Comparison of ENCODE assay signal across 11 cellular contexts in genomic region chr4:42331914-42332368, GRCh38.
DNase-seq lines count a peak whose midpoint lies in the region; ATAC-seq and TF ChIP-seq lines count a peak whose summit lies in the region.
"Had no signal": no experiment of that assay in that cellular context is flagged by ENCODE, and none has a peak within 500 bp of the region (broad histone marks: within the 10 kb centered on the region; RNA-seq: fewer than 3 reads in every experiment).

No MANE protein-coding gene starts in this region.

- no peaks in the 10 kb centered on the region for H3K9me3 Mint-ChIP-seq in activated T-cell treated with anti-CD3 and anti-CD28 coated beads, Interleukin-2, amount 50 U/mL, for 4 hours
- H3K9me3 Mint-ChIP-seq: H9; stimulated activated naive CD8-positive, alpha-beta T cell treated with anti-CD3 and anti-CD28 coated beads, Interleukin-15, Interleukin-2, amounts not matched to agents 100 ng/mL and 50 ng/mL, for 24 hours had no signal

- no peak overlapping the region for H3K4me3 Mint-ChIP-seq in activated T-cell treated with anti-CD3 and anti-CD28 coated beads, Interleukin-2, amount 50 U/mL, for 4 hours
- H3K4me3 Mint-ChIP-seq: brain; H9; stimulated activated naive CD8-positive, alpha-beta T cell treated with anti-CD3 and anti-CD28 coated beads, Interleukin-15, Interleukin-2, amounts not matched to agents 100 ng/mL and 50 ng/mL, for 24 hours had no signal

- peak overlapping the region; percentile 31 for H2AFZ ChIP-seq in ACC112 (ENCODE audit: low read length, unreplicated experiment)

- no peaks in the 10 kb centered on the region for H3K27me3 ChIP-seq in ACC112 (ENCODE audit: insufficient read depth, low read length)
- no peaks in the 10 kb centered on the region for H3K27me3 ChIP-seq in left ventricle myocardium inferior (ENCODE audit: low read depth)

- H3K36me3 Mint-ChIP-seq in activated T-cell treated with anti-CD3 and anti-CD28 coated beads, Interleukin-2, amount 50 U/mL, for 4 hours (ENCODE audit: insufficient read depth), result no peaks in the 10 kb centered on the region
- H3K36me3 Mint-ChIP-seq: brain had no signal

- no peaks in the 10 kb centered on the region for H3K79me2 ChIP-seq in ACC112 (ENCODE audit: control insufficient read depth, insufficient read depth, low read length, unreplicated experiment)

- peak; percentile 74 for ATAC-seq in GM21390 (IDR thresholded peaks at IDR 0.05; ENCODE audit: unreplicated experiment)
- ATAC-seq in activated T-cell treated with anti-CD3 and anti-CD28 coated beads, Interleukin-2, amount 50 U/mL, for 4 hours, result no peak

- H3K27me3 Mint-ChIP-seq in activated T-cell treated with anti-CD3 and anti-CD28 coated beads, Interleukin-2, amount 50 U/mL, for 4 hours (ENCODE audit: low read depth), result peaks cover 2% of the 10 kb centered on the region
- H3K27me3 Mint-ChIP-seq: brain had no signal

- intact Hi-C loops in left ventricle myocardium inferior (cut with micrococcal nuclease), result no loop called here

- H3K9me3 ChIP-seq in left ventricle myocardium inferior (replicated peaks), result no peaks in the 10 kb centered on the region

- no peaks in the 10 kb centered on the region for H3K36me3 ChIP-seq in ACC112 (ENCODE audit: insufficient read depth, low read length)
- H3K36me3 ChIP-seq in left ventricle myocardium inferior, result no peaks in the 10 kb centered on the region

- peaks cover 7% of the 10 kb centered on the region for H3K4me1 ChIP-seq in ACC112 (ENCODE audit: control insufficient read depth, insufficient read depth, low read length, unreplicated experiment)
- H3K4me1 ChIP-seq in left ventricle myocardium inferior, result peaks cover 16% of the 10 kb centered on the region

- TF ChIP-seq CTCF in LNCaP clone FGC (IDR thresholded peaks at IDR 0.05; ENCODE audit: control insufficient read depth, extremely low read depth, insufficient read depth) (no peak), left ventricle myocardium inferior (IDR thresholded peaks at IDR 0.05; ENCODE audit: borderline replicate concordance) (no peak)

- DNase-seq in LNCaP clone FGC (ENCODE audit: low read depth) (peak; percentile 61), left ventricle myocardium inferior (peak; percentile 56), cerebellum (ENCODE audit: low spot score) (no peak), pons (ENCODE audit: low spot score) (no peak), germinal center (ENCODE audit: low spot score) (no peak)
- DNase-seq in activated T-cell treated with anti-CD3 and anti-CD28 coated beads, Interleukin-2, amount 50 U/mL, for 4 hours, result no peak
- DNase-seq: H9 had no signal

- H3K4me3 ChIP-seq in ACC112 (ENCODE audit: low read depth, low read length) (no peak overlapping the region), LNCaP clone FGC (ENCODE audit: low read depth, low read length) (no peak overlapping the region), left ventricle myocardium inferior (no peak overlapping the region)

- peak overlapping the region; percentile 30; the same call in 1 of the 2 replicates for H3K27ac ChIP-seq in ACC112 (ENCODE audit: low read depth, low read length)
- peak overlapping the region; percentile 80 for H3K27ac ChIP-seq in left ventricle myocardium inferior (replicated peaks)

- no peaks in the 10 kb centered on the region for H3K4me1 Mint-ChIP-seq in activated T-cell treated with anti-CD3 and anti-CD28 coated beads, Interleukin-2, amount 50 U/mL, for 4 hours (ENCODE audit: low read depth)
- H3K4me1 Mint-ChIP-seq: brain had no signal

Comparison
In these comparisons a context has a peak if more than half of its experiments do, and no peak if none do; other contexts are left out.
1. DNase-seq: peak in LNCaP clone FGC (single experiment) and left ventricle myocardium inferior (single experiment); none in cerebellum (single experiment), activated T-cell treated with anti-CD3 and anti-CD28 coated beads, Interleukin-2, amount 50 U/mL, for 4 hours (single experiment), pons (single experiment) and germinal center (single experiment).